In the genomic region with DNA sequence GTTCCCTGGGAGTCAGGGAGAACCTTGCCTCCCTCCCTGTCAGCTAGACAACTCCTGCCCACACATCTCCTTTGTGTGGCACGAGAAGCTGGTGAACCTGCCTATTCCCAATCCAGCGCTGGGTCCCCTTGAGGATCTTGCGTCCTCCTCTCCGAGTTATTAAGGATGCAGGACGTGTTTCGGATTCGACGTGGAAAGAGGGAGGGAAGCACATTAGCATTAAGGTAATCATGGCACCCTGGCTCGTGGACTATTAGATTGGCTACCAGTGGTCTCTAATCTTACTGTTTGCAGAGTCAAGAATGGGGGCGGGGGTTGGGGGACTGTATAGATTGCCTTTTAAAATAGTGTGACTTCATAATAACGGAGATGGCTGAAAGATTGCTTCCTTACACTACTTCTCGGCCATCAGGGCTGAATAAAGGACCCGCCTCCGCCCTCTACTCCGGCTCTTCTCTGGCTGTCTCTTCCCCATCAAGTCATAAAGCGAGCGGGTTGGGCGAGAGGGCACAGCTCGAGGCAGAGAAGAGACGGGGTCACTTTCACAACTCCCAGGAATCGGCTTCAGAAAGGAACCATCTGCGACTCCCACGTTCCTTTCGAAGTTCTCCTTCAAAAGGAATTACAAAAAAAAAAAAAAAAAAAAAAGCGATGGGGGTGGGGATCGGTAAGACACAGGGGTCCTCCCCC, we compare ENCODE assay signal across 13 cellular contexts. TPM values are rescaled to one million over a fixed set of nuclear protein-coding genes. Genes with fewer than 3 reads are reported as not detected.
DNase-seq lines count a peak whose midpoint lies in the region; ATAC-seq and TF ChIP-seq lines count a peak whose summit lies in the region.
"Had no signal": no experiment of that assay in that cellular context is flagged by ENCODE, and none has a peak within 500 bp of the region (broad histone marks: within the 10 kb centered on the region; RNA-seq: fewer than 3 reads in every experiment).

No MANE protein-coding gene starts in this region.

- H3K27ac Mint-ChIP-seq in activated T-helper 1 cell treated with anti-CD3 and anti-CD28 coated beads, Interleukin-12 subunit alpha, Interleukin-12 subunit beta, Interleukin-2, Interleukin-4 antibody, amounts not matched to agents 30 ng/mL and 10 ng/mL and 1 ng/mL, durations not matched to agents 14 hours and 24 hours and 36 hours: no peak overlapping the region

- H3K4me1 ChIP-seq in sigmoid colon: peaks cover 0 to 26% (median 22%) of the 10 kb centered on the region in 4 donors

- no peaks in the 10 kb centered on the region for H3K9me3 Mint-ChIP-seq in activated T-helper 1 cell treated with anti-CD3 and anti-CD28 coated beads, Interleukin-12 subunit alpha, Interleukin-12 subunit beta, Interleukin-2, Interleukin-4 antibody, amounts not matched to agents 30 ng/mL and 10 ng/mL and 1 ng/mL, durations not matched to agents 14 hours and 24 hours and 36 hours

- intact Hi-C loops in activated T-helper 1 cell treated with anti-CD3 and anti-CD28 coated beads, Interleukin-12 subunit alpha, Interleukin-12 subunit beta, Interleukin-2, Interleukin-4 antibody, amounts not matched to agents 30 ng/mL and 10 ng/mL and 1 ng/mL, durations not matched to agents 14 hours and 24 hours and 36 hours (cut with micrococcal nuclease): no loop called here
- intact Hi-C loops in sigmoid colon (cut with DNase I): no loop called here

- WGBS in sigmoid colon, 2 donors: 3% methylated on average over 26 of the region's 26 CpGs

- no peak for TF ChIP-seq EP300 in sigmoid colon (IDR thresholded peaks at IDR 0.05)

- ATAC-seq in HG02840 (IDR thresholded peaks at IDR 0.05; ENCODE audit: low FRiP score, unreplicated experiment) (no peak), HG03039 (IDR thresholded peaks at IDR 0.05; ENCODE audit: unreplicated experiment) (no peak)
- ATAC-seq: HCT116, left lobe of liver had no signal

- no peak for TF ChIP-seq POLR2A in sigmoid colon (IDR thresholded peaks at IDR 0.05)

- no peak overlapping the region for H3K27ac ChIP-seq in sigmoid colon
- H3K27ac ChIP-seq: 22Rv1 had no signal

- H3K4me1 Mint-ChIP-seq in activated T-helper 1 cell treated with anti-CD3 and anti-CD28 coated beads, Interleukin-12 subunit alpha, Interleukin-12 subunit beta, Interleukin-2, Interleukin-4 antibody, amounts not matched to agents 30 ng/mL and 10 ng/mL and 1 ng/mL, durations not matched to agents 14 hours and 24 hours and 36 hours (ENCODE audit: low read depth): peaks cover 5% of the 10 kb centered on the region

- H3K9me3 ChIP-seq in sigmoid colon: no peaks in the 10 kb centered on the region

- no peaks in the 10 kb centered on the region for H3K36me3 ChIP-seq in sigmoid colon

- H3K4me3 ChIP-seq in iPS-11a (ENCODE audit: low read depth, low read length) (peak overlapping the region; percentile 22), sigmoid colon (peak overlapping the region; percentile 34 to 68 (median 56))

- H3K4me3 Mint-ChIP-seq in activated T-helper 1 cell treated with anti-CD3 and anti-CD28 coated beads, Interleukin-12 subunit alpha, Interleukin-12 subunit beta, Interleukin-2, Interleukin-4 antibody, amounts not matched to agents 30 ng/mL and 10 ng/mL and 1 ng/mL, durations not matched to agents 14 hours and 24 hours and 36 hours: peak overlapping the region; percentile 54

- TF ChIP-seq CTCF in sigmoid colon (IDR thresholded peaks at IDR 0.05): no peak

- peak; percentile 33 for DNase-seq in DMS 273 (lab: John Stamatoyannopoulos, UW; ENCODE audit: unreplicated experiment)
- DNase-seq in DMS 273 treated with DMSO at 0.1 percent for 48 hours (lab: John Stamatoyannopoulos, UW): no peak
- no peak for DNase-seq in activated T-helper 1 cell treated with anti-CD3 and anti-CD28 coated beads, Interleukin-12 subunit alpha, Interleukin-12 subunit beta, Interleukin-2, Interleukin-4 antibody, amounts not matched to agents 30 ng/mL and 10 ng/mL and 1 ng/mL, durations not matched to agents 14 hours and 24 hours and 36 hours (ENCODE audit: low spot score)
- DNase-seq in sigmoid colon: no peak
- no peak for DNase-seq in NCI-H128 (lab: John Stamatoyannopoulos, UW; ENCODE audit: unreplicated experiment)
- DNase-seq: aorta had no signal

- H3K36me3 Mint-ChIP-seq in activated T-helper 1 cell treated with anti-CD3 and anti-CD28 coated beads, Interleukin-12 subunit alpha, Interleukin-12 subunit beta, Interleukin-2, Interleukin-4 antibody, amounts not matched to agents 30 ng/mL and 10 ng/mL and 1 ng/mL, durations not matched to agents 14 hours and 24 hours and 36 hours (ENCODE audit: low read depth): no peaks in the 10 kb centered on the region

- peaks cover 38% of the 10 kb centered on the region for H3K27me3 Mint-ChIP-seq in activated T-helper 1 cell treated with anti-CD3 and anti-CD28 coated beads, Interleukin-12 subunit alpha, Interleukin-12 subunit beta, Interleukin-2, Interleukin-4 antibody, amounts not matched to agents 30 ng/mL and 10 ng/mL and 1 ng/mL, durations not matched to agents 14 hours and 24 hours and 36 hours (ENCODE audit: insufficient read depth)

- peaks cover 0 to 33% (median 6%) of the 10 kb centered on the region in 3 donors for H3K27me3 ChIP-seq in sigmoid colon

RNA-seq across cellular contexts. Expression of a gene that starts 1.7 kb away (rescaled TPM):
- 0.10 TPM in 1 of 2 replicates, not detected in the other for total RNA-seq in activated T-helper 1 cell treated with anti-CD3 and anti-CD28 coated beads, Interleukin-12 subunit alpha, Interleukin-12 subunit beta, Interleukin-2, Interleukin-4 antibody, amounts not matched to agents 30 ng/mL and 10 ng/mL and 1 ng/mL, durations not matched to agents 14 hours and 24 hours and 36 hours
- 1 to 10 TPM in 2 of 4 donors, under 1 TPM in 2; 0.16 to 1.9 (median 0.92) TPM for total RNA-seq in sigmoid colon
- under 1 TPM in 1 of 3 donors, not detected in 2; 0.20 TPM for polyA plus RNA-seq in sigmoid colon
- total RNA-seq: SK-MEL-5 had no signal
